In genomic region chr10:132364594-132364970, GRCh38 we compare ENCODE assay signal across 1 cellular context.
TF ChIP-seq lines count a peak whose summit lies in the region.

No MANE protein-coding gene starts in this region.

TF ChIP-seq in SK-N-SH, 30 proteins besides CTCF, POLR2A, EP300 and RAD21 (continued from another document):
- TF ChIP-seq YY1 (IDR thresholded peaks at IDR 0.05; ENCODE audit: low read depth) = no peak
